Comparison of ENCODE assay signal across 13 cellular contexts in genomic region chr1:206704239-206704638, GRCh38. TPM values are rescaled to one million over a fixed set of nuclear protein-coding genes. Genes with fewer than 3 reads are reported as not detected.
A peak's percentile ranks its signal among the peaks of the same experiment; 100 is the strongest.
DNase-seq lines count a peak whose midpoint lies in the region; ATAC-seq and TF ChIP-seq lines count a peak whose summit lies in the region.
"Had no signal": no experiment of that assay in that cellular context is flagged by ENCODE, and none has a peak within 500 bp of the region (broad histone marks: within the 10 kb centered on the region; RNA-seq: fewer than 3 reads in every experiment).

No MANE protein-coding gene starts in this region.

- no peak for DNase-seq in heart right ventricle
- no peak for DNase-seq in Right ventricle myocardium superior
- DNase-seq in activated B cell treated with CpG ODN at 0.5 μM for 24 hours = no peak
- no peak for DNase-seq in glutamatergic neuron
- no peak for DNase-seq in stimulated activated naive CD8-positive, alpha-beta T cell treated with anti-CD3 and anti-CD28 coated beads, Interleukin-15, amount 100 ng/mL, for 72 hours
- DNase-seq in tibial nerve (ENCODE audit: low spot score in 2 of 2) = no peak
- DNase-seq: amygdala, BE2C, EL, NCI-H446 treated with DMSO at 0.1 percent for 48 hours had no signal

- no peak for TF ChIP-seq EP300 in tibial nerve (IDR thresholded peaks at IDR 0.05)

- H3K4me3 ChIP-seq in heart right ventricle (no peak overlapping the region), tibial nerve (no peak overlapping the region)

- H3K36me3 Mint-ChIP-seq in activated B cell treated with CpG ODN at 0.5 μM for 24 hours (ENCODE audit: low read depth) = peaks cover 10% of the 10 kb centered on the region
- H3K36me3 Mint-ChIP-seq in glutamatergic neuron (ENCODE audit: unreplicated experiment) = no peaks in the 10 kb centered on the region

- no peaks in the 10 kb centered on the region for H3K9me3 Mint-ChIP-seq in activated B cell treated with CpG ODN at 0.5 μM for 24 hours
- H3K9me3 Mint-ChIP-seq in glutamatergic neuron (ENCODE audit: unreplicated experiment) = peaks cover 9% of the 10 kb centered on the region
- H3K9me3 Mint-ChIP-seq in stimulated activated naive CD8-positive, alpha-beta T cell treated with anti-CD3 and anti-CD28 coated beads, Interleukin-15, amount 100 ng/mL, for 72 hours = no peaks in the 10 kb centered on the region
- H3K9me3 Mint-ChIP-seq: dendritic cell treated with granulocyte-macrophage colony-stimulating factor and Interleukin-4, amounts not matched to agents 40 ng/mL and 50 ng/mL, for 4 days had no signal

- H3K4me1 ChIP-seq in heart right ventricle = peaks cover 53 to 100% (median 98%) of the 10 kb centered on the region in 9 donors
- H3K4me1 ChIP-seq in tibial nerve = peaks cover 0 to 87% (median 64%) of the 10 kb centered on the region in 4 donors

- 56 to 58% methylated on average over 9 of the region's 9 CpGs for WGBS in heart right ventricle, 2 donors
- WGBS in tibial nerve, 2 donors = 84% methylated on average over 9 of the region's 9 CpGs

- no peaks in the 10 kb centered on the region for H3K36me3 ChIP-seq in heart right ventricle
- no peaks in the 10 kb centered on the region for H3K36me3 ChIP-seq in tibial nerve
- H3K36me3 ChIP-seq: BE2C had no signal

- CTCF ChIA-PET in activated B cell treated with CpG ODN at 0.5 μM for 24 hours (lab: Charles Lee) = interaction anchor here (0.9 to 3.8 kb wide), 5 partner anchors 19 to 46 kb away, joined by 3 to 19 read pairs (median 4); no protein-coding TSS in a partner anchor

- POLR2A ChIA-PET in activated B cell treated with CpG ODN at 0.5 μM for 24 hours (lab: Charles Lee) = interaction anchor here (0.8 to 1.8 kb wide), 3 partner anchors 9 to 16 kb away, joined by 4 to 6 read pairs (median 5); no protein-coding TSS in a partner anchor

- TF ChIP-seq CTCF in heart right ventricle (IDR thresholded peaks at IDR 0.05) (no peak), activated B cell treated with CpG ODN at 0.5 μM for 24 hours (IDR thresholded peaks at IDR 0.05) (no peak), glutamatergic neuron (IDR thresholded peaks at IDR 0.05; ENCODE audit: partially characterized antibody, unreplicated experiment) (no peak), tibial nerve (IDR thresholded peaks at IDR 0.05) (no peak)

- intact Hi-C loops in heart right ventricle (cut with DNase I) = no loop called here
- intact Hi-C loops in Right ventricle myocardium superior (cut with DNase I) = no loop called here
- intact Hi-C loops in activated B cell treated with CpG ODN at 0.5 μM for 24 hours (cut with micrococcal nuclease) = no loop called here

- H3K4me3 Mint-ChIP-seq in activated B cell treated with CpG ODN at 0.5 μM for 24 hours = peak overlapping the region; percentile 29
- peak overlapping the region; percentile 63 for H3K4me3 Mint-ChIP-seq in glutamatergic neuron (ENCODE audit: unreplicated experiment)
- H3K4me3 Mint-ChIP-seq in stimulated activated naive CD8-positive, alpha-beta T cell treated with anti-CD3 and anti-CD28 coated beads, Interleukin-15, amount 100 ng/mL, for 72 hours = peak overlapping the region; percentile 68 to 77
- H3K4me3 Mint-ChIP-seq: dendritic cell treated with granulocyte-macrophage colony-stimulating factor and Interleukin-4, amounts not matched to agents 40 ng/mL and 50 ng/mL, for 4 days had no signal

- ATAC-seq in heart right ventricle = no peak
- ATAC-seq in Right ventricle myocardium superior (ENCODE audit: poor library complexity) = no peak
- no peak for ATAC-seq in activated B cell treated with CpG ODN at 0.5 μM for 24 hours (ENCODE audit: low read depth)
- ATAC-seq in stimulated activated naive CD8-positive, alpha-beta T cell treated with anti-CD3 and anti-CD28 coated beads, Interleukin-15, amount 100 ng/mL, for 72 hours = peak; percentile 59
- no peak for ATAC-seq in HG03139 (IDR thresholded peaks at IDR 0.05; ENCODE audit: unreplicated experiment)
- ATAC-seq in GM18867 (IDR thresholded peaks at IDR 0.05; ENCODE audit: unreplicated experiment) = no peak

- no peaks in the 10 kb centered on the region for H3K9me3 ChIP-seq in heart right ventricle
- no peaks in the 10 kb centered on the region for H3K9me3 ChIP-seq in tibial nerve
- H3K9me3 ChIP-seq: BE2C had no signal

- H3K27me3 ChIP-seq in heart right ventricle (no peaks in the 10 kb centered on the region), tibial nerve (no peaks in the 10 kb centered on the region)
- H3K27me3 ChIP-seq: BE2C had no signal

- peaks cover 89% of the 10 kb centered on the region for H3K4me1 Mint-ChIP-seq in activated B cell treated with CpG ODN at 0.5 μM for 24 hours
- peaks cover 84% of the 10 kb centered on the region for H3K4me1 Mint-ChIP-seq in glutamatergic neuron (ENCODE audit: low read depth, unreplicated experiment)
- H3K4me1 Mint-ChIP-seq in stimulated activated naive CD8-positive, alpha-beta T cell treated with anti-CD3 and anti-CD28 coated beads, Interleukin-15, amount 100 ng/mL, for 72 hours = peaks cover 92% of the 10 kb centered on the region

- TF ChIP-seq POLR2A in tibial nerve (IDR thresholded peaks at IDR 0.05) = no peak

- H3K27ac ChIP-seq in heart right ventricle (peak overlapping the region in 8 of 10 donors; percentile 2 to 84 (median 70)), tibial nerve (no peak overlapping the region)

- peak overlapping the region; percentile 59 for H3K27ac Mint-ChIP-seq in activated B cell treated with CpG ODN at 0.5 μM for 24 hours
- peak overlapping the region; percentile 97 for H3K27ac Mint-ChIP-seq in glutamatergic neuron (ENCODE audit: unreplicated experiment)
- H3K27ac Mint-ChIP-seq in stimulated activated naive CD8-positive, alpha-beta T cell treated with anti-CD3 and anti-CD28 coated beads, Interleukin-15, amount 100 ng/mL, for 72 hours = no peak overlapping the region
- H3K27ac Mint-ChIP-seq: dendritic cell treated with granulocyte-macrophage colony-stimulating factor and Interleukin-4, amounts not matched to agents 40 ng/mL and 50 ng/mL, for 4 days had no signal

- no peaks in the 10 kb centered on the region for H3K27me3 Mint-ChIP-seq in activated B cell treated with CpG ODN at 0.5 μM for 24 hours
- H3K27me3 Mint-ChIP-seq in glutamatergic neuron (ENCODE audit: unreplicated experiment) = peaks cover 5% of the 10 kb centered on the region
- H3K27me3 Mint-ChIP-seq in stimulated activated naive CD8-positive, alpha-beta T cell treated with anti-CD3 and anti-CD28 coated beads, Interleukin-15, amount 100 ng/mL, for 72 hours = no peaks in the 10 kb centered on the region
- H3K27me3 Mint-ChIP-seq: dendritic cell treated with granulocyte-macrophage colony-stimulating factor and Interleukin-4, amounts not matched to agents 40 ng/mL and 50 ng/mL, for 4 days had no signal

RNA-seq across cellular contexts. Expression of gene MAPKAPK2, which starts 19.5 kb away (rescaled TPM):
- total RNA-seq in heart right ventricle (100 to 1,000 TPM; 169 to 323 (median 224) TPM), Right ventricle myocardium superior (200 TPM), activated B cell treated with CpG ODN at 0.5 μM for 24 hours (71.2 and 72.1 TPM in 2 replicates), glutamatergic neuron (ENCODE audit: unreplicated experiment) (93.8 TPM), tibial nerve (10 to 100 TPM; 30.6 to 49.5 (median 38.2) TPM)
- 100 to 1,000 TPM; 101 to 144 TPM for polyA plus RNA-seq in heart right ventricle

Comparison
In these comparisons a context has a peak if more than half of its experiments do, and no peak if none do; other contexts are left out.
1. H3K27ac ChIP-seq: peak in heart right ventricle (8 of 10); none in tibial nerve (0 of 4).
2. H3K27ac Mint-ChIP-seq: peak in activated B cell treated with CpG ODN at 0.5 μM for 24 hours (single experiment) and glutamatergic neuron (single experiment); none in stimulated activated naive CD8-positive, alpha-beta T cell treated with anti-CD3 and anti-CD28 coated beads, Interleukin-15, amount 100 ng/mL, for 72 hours (0 of 2).
3. Peak in every context shown above with its lines, with median percentiles within 50 percentile points of each other: H3K4me3 Mint-ChIP-seq.